1 cellular context compared by ENCODE assay signal in the genomic region with DNA sequence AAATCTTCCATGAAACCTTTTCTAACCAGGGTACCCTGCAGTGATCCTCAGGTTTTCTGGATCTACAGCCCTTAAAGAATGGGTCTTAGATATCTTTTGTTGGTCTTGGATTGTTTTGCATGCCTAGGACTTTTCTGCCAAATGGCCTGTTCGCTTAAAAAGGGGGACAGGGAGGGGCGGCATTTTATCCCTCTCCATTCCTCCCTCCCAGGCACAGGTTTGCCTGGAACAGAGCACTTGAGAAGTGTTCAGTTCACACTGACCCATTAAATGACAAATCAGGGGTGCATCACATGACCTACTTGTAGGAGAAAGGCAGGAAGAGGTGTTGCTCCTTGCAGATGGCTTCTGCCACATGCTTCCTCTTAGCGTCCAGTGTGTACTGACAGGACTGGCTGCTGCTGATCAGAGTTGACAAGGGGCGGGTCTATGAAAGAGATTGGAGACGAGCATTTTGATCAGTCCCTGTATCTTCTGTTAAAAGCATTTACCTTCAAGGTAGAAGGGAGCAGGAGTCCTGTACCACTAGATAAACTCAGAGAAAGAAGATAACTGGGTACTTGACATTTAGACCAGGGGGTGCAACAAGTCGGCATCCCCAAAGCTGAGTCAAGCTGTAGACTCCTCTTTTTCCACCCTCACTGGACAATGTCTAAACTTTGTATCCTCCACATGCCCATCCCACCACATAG.
A peak's percentile ranks its signal among the peaks of the same experiment; 100 is the strongest.
TF ChIP-seq lines count a peak whose summit lies in the region.

No MANE protein-coding gene starts in this region.

TF ChIP-seq in HepG2, 621 proteins besides CTCF, POLR2A, EP300 and RAD21 (continued from another document and continues in another):
- TF ChIP-seq, protein P1, sequence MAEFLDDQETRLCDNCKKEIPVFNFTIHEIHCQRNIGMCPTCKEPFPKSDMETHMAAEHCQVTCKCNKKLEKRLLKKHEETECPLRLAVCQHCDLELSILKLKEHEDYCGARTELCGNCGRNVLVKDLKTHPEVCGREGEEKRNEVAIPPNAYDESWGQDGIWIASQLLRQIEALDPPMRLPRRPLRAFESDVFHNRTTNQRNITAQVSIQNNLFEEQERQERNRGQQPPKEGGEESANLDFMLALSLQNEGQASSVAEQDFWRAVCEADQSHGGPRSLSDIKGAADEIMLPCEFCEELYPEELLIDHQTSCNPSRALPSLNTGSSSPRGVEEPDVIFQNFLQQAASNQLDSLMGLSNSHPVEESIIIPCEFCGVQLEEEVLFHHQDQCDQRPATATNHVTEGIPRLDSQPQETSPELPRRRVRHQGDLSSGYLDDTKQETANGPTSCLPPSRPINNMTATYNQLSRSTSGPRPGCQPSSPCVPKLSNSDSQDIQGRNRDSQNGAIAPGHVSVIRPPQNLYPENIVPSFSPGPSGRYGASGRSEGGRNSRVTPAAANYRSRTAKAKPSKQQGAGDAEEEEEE (CRISPR knock-in tag; IDR thresholded peaks at IDR 0.05; ENCODE audit: borderline replicate concordance), result no peak
- TF ChIP-seq U2AF2 (IDR thresholded peaks at IDR 0.05; ENCODE audit: low read depth, low read length) (no peak), ZNF546 (CRISPR knock-in tag; conservative IDR thresholded peaks at IDR 0.05) (no peak), KDM3A (CRISPR knock-in tag; IDR thresholded peaks at IDR 0.05; ENCODE audit: low read depth) (no peak), RBM22 (optimal IDR thresholded peaks at IDR 0.05; ENCODE audit: low read length) (peak; percentile 70), DR1 (CRISPR knock-in tag; IDR thresholded peaks at IDR 0.05) (no peak), AGO2 (optimal IDR thresholded peaks at IDR 0.05; ENCODE audit: low read depth, low read length) (peak; percentile 83), PAF1 (CRISPR knock-in tag; IDR thresholded peaks at IDR 0.05) (peak; percentile 87), STAG1 (CRISPR knock-in tag; IDR thresholded peaks at IDR 0.05) (no peak), ZNF75D (CRISPR knock-in tag; IDR thresholded peaks at IDR 0.05; ENCODE audit: borderline replicate concordance) (no peak), KLF11 (CRISPR knock-in tag; IDR thresholded peaks at IDR 0.05) (no peak), SETDB1 (CRISPR knock-in tag; IDR thresholded peaks at IDR 0.05; ENCODE audit: borderline replicate concordance) (no peak), ZNF292 (CRISPR knock-in tag; IDR thresholded peaks at IDR 0.05; ENCODE audit: borderline replicate concordance, low read depth) (no peak), ZC3H13 (CRISPR knock-in tag; IDR thresholded peaks at IDR 0.05) (no peak; the same call in 1 of the 2 replicates), FOXO1 (CRISPR knock-in tag; IDR thresholded peaks at IDR 0.05) (no peak), ZNF746 (CRISPR knock-in tag; IDR thresholded peaks at IDR 0.05) (0 out of 2 replicates have a peak, but pooled peaks have one; percentile 14), ZNF644 (CRISPR knock-in tag; IDR thresholded peaks at IDR 0.05; ENCODE audit: low read depth) (no peak), FOXA3 (CRISPR knock-in tag; IDR thresholded peaks at IDR 0.05) (no peak), DMAP1 (CRISPR knock-in tag; IDR thresholded peaks at IDR 0.05) (no peak), NKX3-1 (CRISPR knock-in tag; IDR thresholded peaks at IDR 0.05) (no peak), ASH2L (IDR thresholded peaks at IDR 0.05; ENCODE audit: insufficient read length, low read depth, low read length) (no peak), HNF4G (IDR thresholded peaks at IDR 0.05; ENCODE audit: borderline replicate concordance, low read depth, low read length) (no peak), HNF4G (CRISPR knock-in tag; IDR thresholded peaks at IDR 0.05; ENCODE audit: borderline replicate concordance, low read depth) (no peak), KLF13 (CRISPR knock-in tag; IDR thresholded peaks at IDR 0.05) (no peak), PRPF4 (IDR thresholded peaks at IDR 0.05; ENCODE audit: low read depth, low read length, poor library complexity, severe bottlenecking) (no peak), ZNF749 (CRISPR knock-in tag; IDR thresholded peaks at IDR 0.05; ENCODE audit: borderline replicate concordance) (peak; percentile 25; the same call in 1 of the 2 replicates), CREB1 (IDR thresholded peaks at IDR 0.05) (no peak), CREB1 (CRISPR knock-in tag; IDR thresholded peaks at IDR 0.05) (0 out of 2 replicates have a peak, but pooled peaks have one; percentile 10), RBFOX2 (IDR thresholded peaks at IDR 0.05; ENCODE audit: low read depth, low read length) (peak; percentile 82), ZNF282 (IDR thresholded peaks at IDR 0.05; ENCODE audit: partially characterized antibody) (no peak)
- TF ChIP-seq, protein P2, sequence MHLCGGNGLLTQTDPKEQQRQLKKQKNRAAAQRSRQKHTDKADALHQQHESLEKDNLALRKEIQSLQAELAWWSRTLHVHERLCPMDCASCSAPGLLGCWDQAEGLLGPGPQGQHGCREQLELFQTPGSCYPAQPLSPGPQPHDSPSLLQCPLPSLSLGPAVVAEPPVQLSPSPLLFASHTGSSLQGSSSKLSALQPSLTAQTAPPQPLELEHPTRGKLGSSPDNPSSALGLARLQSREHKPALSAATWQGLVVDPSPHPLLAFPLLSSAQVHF (CRISPR knock-in tag; IDR thresholded peaks at IDR 0.05), result 0 out of 2 replicates have a peak, but pooled peaks have one; percentile 23
- TF ChIP-seq, protein P3, sequence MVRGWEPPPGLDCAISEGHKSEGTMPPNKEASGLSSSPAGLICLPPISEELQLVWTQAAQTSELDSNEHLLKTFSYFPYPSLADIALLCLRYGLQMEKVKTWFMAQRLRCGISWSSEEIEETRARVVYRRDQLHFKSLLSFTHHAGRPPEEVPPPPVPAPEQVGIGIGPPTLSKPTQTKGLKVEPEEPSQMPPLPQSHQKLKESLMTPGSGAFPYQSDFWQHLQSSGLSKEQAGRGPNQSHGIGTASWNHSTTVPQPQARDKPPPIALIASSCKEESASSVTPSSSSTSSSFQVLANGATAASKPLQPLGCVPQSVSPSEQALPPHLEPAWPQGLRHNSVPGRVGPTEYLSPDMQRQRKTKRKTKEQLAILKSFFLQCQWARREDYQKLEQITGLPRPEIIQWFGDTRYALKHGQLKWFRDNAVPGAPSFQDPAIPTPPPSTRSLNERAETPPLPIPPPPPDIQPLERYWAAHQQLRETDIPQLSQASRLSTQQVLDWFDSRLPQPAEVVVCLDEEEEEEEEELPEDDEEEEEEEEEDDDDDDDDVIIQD (CRISPR knock-in tag; IDR thresholded peaks at IDR 0.05; ENCODE audit: low read depth), result no peak
- TF ChIP-seq, protein P4, sequence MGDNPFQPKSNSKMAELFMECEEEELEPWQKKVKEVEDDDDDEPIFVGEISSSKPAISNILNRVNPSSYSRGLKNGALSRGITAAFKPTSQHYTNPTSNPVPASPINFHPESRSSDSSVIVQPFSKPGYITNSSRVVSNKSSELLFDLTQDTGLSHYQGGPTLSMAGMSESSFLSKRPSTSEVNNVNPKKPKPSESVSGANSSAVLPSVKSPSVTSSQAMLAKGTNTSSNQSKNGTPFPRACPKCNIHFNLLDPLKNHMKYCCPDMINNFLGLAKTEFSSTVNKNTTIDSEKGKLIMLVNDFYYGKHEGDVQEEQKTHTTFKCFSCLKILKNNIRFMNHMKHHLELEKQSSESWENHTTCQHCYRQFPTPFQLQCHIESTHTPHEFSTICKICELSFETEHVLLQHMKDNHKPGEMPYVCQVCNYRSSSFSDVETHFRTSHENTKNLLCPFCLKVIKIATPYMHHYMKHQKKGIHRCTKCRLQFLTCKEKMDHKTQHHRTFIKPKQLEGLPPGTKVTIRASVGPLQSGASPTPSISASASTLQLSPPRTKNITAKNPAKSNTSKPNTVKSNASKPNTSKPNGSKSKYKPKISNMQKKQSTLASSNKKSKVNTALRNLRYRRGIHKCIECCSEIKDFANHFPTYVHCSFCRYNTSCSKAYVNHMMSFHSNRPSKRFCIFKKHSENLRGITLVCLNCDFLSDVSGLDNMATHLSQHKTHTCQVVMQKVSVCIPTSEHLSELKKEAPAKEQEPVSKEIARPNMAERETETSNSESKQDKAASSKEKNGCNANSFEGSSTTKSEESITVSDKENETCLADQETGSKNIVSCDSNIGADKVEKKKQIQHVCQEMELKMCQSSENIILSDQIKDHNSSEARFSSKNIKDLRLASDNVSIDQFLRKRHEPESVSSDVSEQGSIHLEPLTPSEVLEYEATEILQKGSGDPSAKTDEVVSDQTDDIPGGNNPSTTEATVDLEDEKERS (CRISPR knock-in tag; IDR thresholded peaks at IDR 0.05), result no peak
- TF ChIP-seq, protein P5, sequence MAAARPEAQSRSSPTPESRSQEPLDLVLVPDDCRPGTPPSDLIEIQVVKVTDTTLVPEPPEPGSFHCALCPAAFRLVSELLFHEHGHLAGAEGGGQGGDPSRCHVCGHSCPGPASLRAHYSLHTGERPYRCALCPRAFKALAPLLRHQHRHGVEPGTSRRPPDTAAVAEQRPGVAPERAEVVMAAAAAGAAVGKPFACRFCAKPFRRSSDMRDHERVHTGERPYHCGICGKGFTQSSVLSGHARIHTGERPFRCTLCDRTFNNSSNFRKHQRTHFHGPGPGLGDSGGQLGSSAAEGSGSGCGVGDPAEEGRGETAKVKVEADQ (CRISPR knock-in tag; IDR thresholded peaks at IDR 0.05; ENCODE audit: borderline replicate concordance), result no peak
- TF ChIP-seq, protein P6, sequence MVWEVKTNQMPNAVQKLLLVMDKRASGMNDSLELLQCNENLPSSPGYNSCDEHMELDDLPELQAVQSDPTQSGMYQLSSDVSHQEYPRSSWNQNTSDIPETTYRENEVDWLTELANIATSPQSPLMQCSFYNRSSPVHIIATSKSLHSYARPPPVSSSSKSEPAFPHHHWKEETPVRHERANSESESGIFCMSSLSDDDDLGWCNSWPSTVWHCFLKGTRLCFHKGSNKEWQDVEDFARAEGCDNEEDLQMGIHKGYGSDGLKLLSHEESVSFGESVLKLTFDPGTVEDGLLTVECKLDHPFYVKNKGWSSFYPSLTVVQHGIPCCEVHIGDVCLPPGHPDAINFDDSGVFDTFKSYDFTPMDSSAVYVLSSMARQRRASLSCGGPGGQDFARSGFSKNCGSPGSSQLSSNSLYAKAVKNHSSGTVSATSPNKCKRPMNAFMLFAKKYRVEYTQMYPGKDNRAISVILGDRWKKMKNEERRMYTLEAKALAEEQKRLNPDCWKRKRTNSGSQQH (CRISPR knock-in tag; IDR thresholded peaks at IDR 0.05; ENCODE audit: low read depth), result no peak
- TF ChIP-seq, protein P7, sequence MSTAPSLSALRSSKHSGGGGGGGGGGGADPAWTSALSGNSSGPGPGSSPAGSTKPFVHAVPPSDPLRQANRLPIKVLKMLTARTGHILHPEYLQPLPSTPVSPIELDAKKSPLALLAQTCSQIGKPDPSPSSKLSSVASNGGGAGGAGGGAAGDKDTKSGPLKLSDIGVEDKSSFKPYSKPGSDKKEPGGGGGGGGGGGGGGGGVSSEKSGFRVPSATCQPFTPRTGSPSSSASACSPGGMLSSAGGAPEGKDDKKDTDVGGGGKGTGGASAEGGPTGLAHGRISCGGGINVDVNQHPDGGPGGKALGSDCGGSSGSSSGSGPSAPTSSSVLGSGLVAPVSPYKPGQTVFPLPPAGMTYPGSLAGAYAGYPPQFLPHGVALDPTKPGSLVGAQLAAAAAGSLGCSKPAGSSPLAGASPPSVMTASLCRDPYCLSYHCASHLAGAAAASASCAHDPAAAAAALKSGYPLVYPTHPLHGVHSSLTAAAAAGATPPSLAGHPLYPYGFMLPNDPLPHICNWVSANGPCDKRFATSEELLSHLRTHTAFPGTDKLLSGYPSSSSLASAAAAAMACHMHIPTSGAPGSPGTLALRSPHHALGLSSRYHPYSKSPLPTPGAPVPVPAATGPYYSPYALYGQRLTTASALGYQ (CRISPR knock-in tag; IDR thresholded peaks at IDR 0.05), result no peak
- TF ChIP-seq, protein P8, sequence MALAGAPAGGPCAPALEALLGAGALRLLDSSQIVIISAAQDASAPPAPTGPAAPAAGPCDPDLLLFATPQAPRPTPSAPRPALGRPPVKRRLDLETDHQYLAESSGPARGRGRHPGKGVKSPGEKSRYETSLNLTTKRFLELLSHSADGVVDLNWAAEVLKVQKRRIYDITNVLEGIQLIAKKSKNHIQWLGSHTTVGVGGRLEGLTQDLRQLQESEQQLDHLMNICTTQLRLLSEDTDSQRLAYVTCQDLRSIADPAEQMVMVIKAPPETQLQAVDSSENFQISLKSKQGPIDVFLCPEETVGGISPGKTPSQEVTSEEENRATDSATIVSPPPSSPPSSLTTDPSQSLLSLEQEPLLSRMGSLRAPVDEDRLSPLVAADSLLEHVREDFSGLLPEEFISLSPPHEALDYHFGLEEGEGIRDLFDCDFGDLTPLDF (CRISPR knock-in tag; IDR thresholded peaks at IDR 0.05), result no peak
- TF ChIP-seq, protein P9, sequence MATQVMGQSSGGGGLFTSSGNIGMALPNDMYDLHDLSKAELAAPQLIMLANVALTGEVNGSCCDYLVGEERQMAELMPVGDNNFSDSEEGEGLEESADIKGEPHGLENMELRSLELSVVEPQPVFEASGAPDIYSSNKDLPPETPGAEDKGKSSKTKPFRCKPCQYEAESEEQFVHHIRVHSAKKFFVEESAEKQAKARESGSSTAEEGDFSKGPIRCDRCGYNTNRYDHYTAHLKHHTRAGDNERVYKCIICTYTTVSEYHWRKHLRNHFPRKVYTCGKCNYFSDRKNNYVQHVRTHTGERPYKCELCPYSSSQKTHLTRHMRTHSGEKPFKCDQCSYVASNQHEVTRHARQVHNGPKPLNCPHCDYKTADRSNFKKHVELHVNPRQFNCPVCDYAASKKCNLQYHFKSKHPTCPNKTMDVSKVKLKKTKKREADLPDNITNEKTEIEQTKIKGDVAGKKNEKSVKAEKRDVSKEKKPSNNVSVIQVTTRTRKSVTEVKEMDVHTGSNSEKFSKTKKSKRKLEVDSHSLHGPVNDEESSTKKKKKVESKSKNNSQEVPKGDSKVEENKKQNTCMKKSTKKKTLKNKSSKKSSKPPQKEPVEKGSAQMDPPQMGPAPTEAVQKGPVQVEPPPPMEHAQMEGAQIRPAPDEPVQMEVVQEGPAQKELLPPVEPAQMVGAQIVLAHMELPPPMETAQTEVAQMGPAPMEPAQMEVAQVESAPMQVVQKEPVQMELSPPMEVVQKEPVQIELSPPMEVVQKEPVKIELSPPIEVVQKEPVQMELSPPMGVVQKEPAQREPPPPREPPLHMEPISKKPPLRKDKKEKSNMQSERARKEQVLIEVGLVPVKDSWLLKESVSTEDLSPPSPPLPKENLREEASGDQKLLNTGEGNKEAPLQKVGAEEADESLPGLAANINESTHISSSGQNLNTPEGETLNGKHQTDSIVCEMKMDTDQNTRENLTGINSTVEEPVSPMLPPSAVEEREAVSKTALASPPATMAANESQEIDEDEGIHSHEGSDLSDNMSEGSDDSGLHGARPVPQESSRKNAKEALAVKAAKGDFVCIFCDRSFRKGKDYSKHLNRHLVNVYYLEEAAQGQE (IDR thresholded peaks at IDR 0.05; ENCODE audit: borderline replicate concordance in 1 of 2, low read depth in 1 of 2, low read length in 2 of 2), result no peak
